19 cellular contexts compared by ENCODE assay signal in the genomic region with DNA sequence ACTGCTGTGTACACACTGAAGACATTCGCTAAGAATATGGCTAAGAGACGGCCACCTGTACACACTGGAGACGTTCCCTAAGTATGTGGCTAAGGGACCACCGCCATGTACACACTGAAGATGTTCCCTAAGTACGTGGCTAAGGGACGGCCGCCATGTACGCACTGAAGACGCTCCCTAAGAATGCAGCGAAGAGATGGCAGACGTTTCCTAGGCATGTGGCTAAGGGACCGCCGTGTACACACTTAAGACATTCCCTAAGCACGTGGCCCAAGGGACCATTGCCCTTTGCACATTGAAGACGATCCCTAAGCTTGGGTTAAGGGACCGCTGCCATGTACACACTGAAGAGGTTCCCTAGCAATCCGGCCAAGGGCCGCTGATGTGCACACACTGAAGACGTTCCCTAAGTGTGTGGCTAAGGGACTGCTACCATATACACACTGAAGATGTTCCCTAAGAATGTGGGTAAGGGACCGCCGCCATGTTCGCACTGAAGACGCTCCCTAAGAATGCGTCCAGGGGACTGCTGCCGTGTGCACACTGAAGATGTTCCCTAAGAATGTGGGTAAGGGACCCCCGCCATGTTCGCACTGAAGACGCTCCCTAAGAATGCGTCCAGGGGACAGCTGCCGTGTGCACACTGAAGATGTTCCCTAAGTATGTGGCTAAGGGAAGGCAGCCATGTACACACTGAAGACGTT. TPM values are rescaled to one million over a fixed set of nuclear protein-coding genes. Genes with fewer than 3 reads are reported as not detected.
DNase-seq lines count a peak whose midpoint lies in the region; ATAC-seq, FAIRE-seq and TF ChIP-seq lines count a peak whose summit lies in the region.
"Had no signal": no experiment of that assay in that cellular context is flagged by ENCODE, and none has a peak within 500 bp of the region (broad histone marks: within the 10 kb centered on the region; RNA-seq: fewer than 3 reads in every experiment).

No MANE protein-coding gene starts in this region.

- TF ChIP-seq CTCF in GM12878 (IDR thresholded peaks at IDR 0.05 in 2 of 3, conservative IDR thresholded peaks at IDR 0.05 in 1 of 3; ENCODE audit: control insufficient read depth in 2 of 3, extremely low read depth in 1 of 3, insufficient read depth in 1 of 3, low read depth in 3 of 3, low read length in 3 of 3) (no peak), esophagus squamous epithelium (IDR thresholded peaks at IDR 0.05) (no peak), lower leg skin (IDR thresholded peaks at IDR 0.05) (no peak)

- H4K20me1 ChIP-seq in GM12878 (ENCODE audit: control insufficient read depth, insufficient read depth) = no peaks in the 10 kb centered on the region

- no peak overlapping the region for H2BK5ac ChIP-seq in neuronal stem cell (ENCODE audit: low read length)

- BruUV-seq in GM12878 (replicated peaks; lab: Mats Ljungman, UMichigan) = no TSS peak

- 94% methylated on average over 31 of the region's 31 CpGs for WGBS in GM12878 (ENCODE audit: insufficient coverage, insufficient replicate concordance, low lambda C conversion rate, missing lambda C conversion rate)
- no CpG with 5 or more reads among the region's 31 CpGs for WGBS in neuronal stem cell (ENCODE audit: extremely low coverage in 2 of 2, insufficient read length in 2 of 2, insufficient replicate concordance in 1 of 2), 2 donors
- 61 to 90% methylated on average over 17 to 29 of the region's 31 CpGs for WGBS in esophagus squamous epithelium, 2 donors
- WGBS in lower leg skin, 2 donors = 85 to 88% methylated on average over 31 of the region's 31 CpGs

- POLR2A ChIA-PET in GM12878 (lab: Charles Lee) = no interaction called here

- CTCF ChIA-PET in GM12878 (lab: Yijun Ruan, JAX) = no interaction called here

- H3K4me1 ChIP-seq in GM12878 (ENCODE audit: control insufficient read depth, insufficient read depth, low read length) (no peaks in the 10 kb centered on the region), neuronal stem cell (ENCODE audit: control insufficient read depth in 2 of 2, insufficient read depth in 1 of 2, low read depth in 1 of 2, low read length in 2 of 2) (peaks cover 9 to 16% of the 10 kb centered on the region in 2 donors), esophagus squamous epithelium (peaks cover 0 to 6% (median 0%) of the 10 kb centered on the region in 3 donors)

- FAIRE-seq in GM12878 (lab: Jason Lieb, UNC) = no peak
- FAIRE-seq: GM19239 had no signal

- SMC1A ChIA-PET in GM12878 (lab: Charles Lee; ENCODE audit: uncharacterized antibody, unreplicated experiment) = no interaction called here

- H3K9me3 ChIP-seq in GM12878 (replicated peaks; ENCODE audit: control insufficient read depth, insufficient read depth, low read length) (no peaks in the 10 kb centered on the region), neuronal stem cell (replicated peaks in 1 of 2; ENCODE audit: control insufficient read depth in 2 of 2, insufficient read depth in 1 of 2, low read depth in 1 of 2, low read length in 2 of 2) (peaks cover 2 to 11% of the 10 kb centered on the region in 2 donors), esophagus squamous epithelium (no peaks in the 10 kb centered on the region)
- H3K9me3 ChIP-seq: body of pancreas, heart right ventricle had no signal

- H2AK5ac ChIP-seq in neuronal stem cell (ENCODE audit: low read depth, low read length) = peak overlapping the region; percentile 30

- H3K18ac ChIP-seq in neuronal stem cell (ENCODE audit: low read length) = peak overlapping the region; percentile 22

- H4K8ac ChIP-seq in neuronal stem cell (ENCODE audit: low read depth, low read length) = no peak overlapping the region

- H3K4ac ChIP-seq in neuronal stem cell (ENCODE audit: low read length) = no peak overlapping the region

- TF ChIP-seq POLR2A in GM12878 (IDR thresholded peaks at IDR 0.05; ENCODE audit: low read depth, low read length) = no peak
- TF ChIP-seq POLR2A in esophagus squamous epithelium (IDR thresholded peaks at IDR 0.05) = no peak
- TF ChIP-seq POLR2A in lower leg skin (IDR thresholded peaks at IDR 0.05) = no peak

- RAD21 ChIA-PET in GM12878 (lab: Charles Lee; ENCODE audit: unreplicated experiment) = no interaction called here

- ATAC-seq in GM12878 (no peak), HG02981 (IDR thresholded peaks at IDR 0.05; ENCODE audit: unreplicated experiment) (no peak), HG03469 (IDR thresholded peaks at IDR 0.05; ENCODE audit: unreplicated experiment) (no peak)
- ATAC-seq: activated CD8-positive, alpha-beta T cell treated with anti-CD3 and anti-CD28 coated beads, Interleukin-2, amount 10 ng/mL, durations not matched to agents 7 days and 5 days; body of pancreas had no signal

- H3K4me2 ChIP-seq in GM12878 (ENCODE audit: control insufficient read depth, insufficient read depth) = no peak overlapping the region
- no peak overlapping the region for H3K4me2 ChIP-seq in neuronal stem cell (ENCODE audit: insufficient read depth, low read length, poor library complexity, severe bottlenecking)

- TF ChIP-seq EP300 in GM12878 (IDR thresholded peaks at IDR 0.05; ENCODE audit: borderline replicate concordance in 1 of 2, control insufficient read depth in 1 of 2, low read depth in 2 of 2, low read length in 2 of 2) = no peak

- intact Hi-C loops in GM12878 (cut with micrococcal nuclease; ENCODE audit: unreplicated experiment) = no loop called here
- intact Hi-C loops in esophagus squamous epithelium (cut with DNase I) = no loop called here
- intact Hi-C loops in lower leg skin (cut with DNase I; ENCODE audit: low total_unique reads) = no loop called here

- no peak overlapping the region for H2BK12ac ChIP-seq in neuronal stem cell (ENCODE audit: low read length)

- H3K27ac ChIP-seq in GM12878 (ENCODE audit: control insufficient read depth, insufficient read depth) (no peak overlapping the region), neuronal stem cell (replicated peaks; ENCODE audit: low read length) (no peak overlapping the region), esophagus squamous epithelium (no peak overlapping the region)
- H3K27ac ChIP-seq: body of pancreas, coronary artery, heart right ventricle had no signal

- H3K36me3 ChIP-seq in GM12878 (ENCODE audit: control insufficient read depth in 2 of 2, insufficient read depth in 2 of 2, low read length in 1 of 2) = no peaks in the 10 kb centered on the region
- peaks cover 0 to 2% of the 10 kb centered on the region in 2 donors for H3K36me3 ChIP-seq in neuronal stem cell (replicated peaks in 1 of 2; ENCODE audit: control insufficient read depth in 2 of 2, insufficient read depth in 2 of 2, low read length in 2 of 2)
- H3K36me3 ChIP-seq in esophagus squamous epithelium = no peaks in the 10 kb centered on the region
- H3K36me3 ChIP-seq: heart right ventricle had no signal

- no peak overlapping the region for H2BK120ac ChIP-seq in neuronal stem cell (ENCODE audit: low read depth, low read length)

- H2AFZ ChIP-seq in GM12878 (ENCODE audit: control insufficient read depth, low read depth, low read length) = no peak overlapping the region
- no peak overlapping the region for H2AFZ ChIP-seq in neuronal stem cell (ENCODE audit: low read length)

- TF ChIP-seq RAD21 in GM12878 (IDR thresholded peaks at IDR 0.05; ENCODE audit: insufficient read depth, low read depth, low read length) = no peak

- H3K4me3 ChIP-seq in GM12878 = no peak overlapping the region
- no peak overlapping the region for H3K4me3 ChIP-seq in neuronal stem cell (ENCODE audit: low read length in 2 of 2)
- no peak overlapping the region for H3K4me3 ChIP-seq in esophagus squamous epithelium
- H3K4me3 ChIP-seq in lower leg skin (ENCODE audit: low read depth, poor library complexity, severe bottlenecking) = no peak overlapping the region
- H3K4me3 ChIP-seq: body of pancreas, coronary artery, heart right ventricle, lung had no signal

- H3K9ac ChIP-seq in GM12878 (ENCODE audit: control insufficient read depth, insufficient read depth, low read length) = no peak overlapping the region
- no peak overlapping the region for H3K9ac ChIP-seq in neuronal stem cell (ENCODE audit: low read depth, low read length, poor library complexity)

- peaks cover 4% of the 10 kb centered on the region for H3K79me1 ChIP-seq in neuronal stem cell (ENCODE audit: low read depth, low read length)

- peak; percentile 90 for DNase-seq in ELF-1 (ENCODE audit: low read depth, low spot score)
- peak; percentile 55 for DNase-seq in KBM-7
- no peak for DNase-seq in GM12878 (ENCODE audit: low read depth, low spot score)
- DNase-seq in neuronal stem cell (ENCODE audit: low spot score) = no peak
- no peak for DNase-seq in esophagus squamous epithelium (lab: John Stamatoyannopoulos, UW)
- DNase-seq in lower leg skin (ENCODE audit: low spot score in 2 of 2) = no peak
- DNase-seq: activated B cell treated with CpG ODN at 0.5 μM for 24 hours; activated CD8-positive, alpha-beta T cell treated with anti-CD3 and anti-CD28 coated beads, Interleukin-2, amount 10 ng/mL, durations not matched to agents 7 days and 5 days; activated T-cell treated with anti-CD3 and anti-CD28 coated beads, Interleukin-2, amount 50 U/mL, for 48 hours; body of pancreas; heart right ventricle; NCI-H1417 treated with DMSO at 0.1 percent for 48 hours; NCI-H2171; NCI-H69 had no signal

- peak overlapping the region; percentile 13 for H4K91ac ChIP-seq in neuronal stem cell (ENCODE audit: low read depth, low read length, poor library complexity)

- no peak overlapping the region for H3K23ac ChIP-seq in neuronal stem cell (ENCODE audit: low read depth, low read length, poor library complexity)

- no peaks in the 10 kb centered on the region for H3K27me3 ChIP-seq in GM12878 (replicated peaks in 1 of 2; ENCODE audit: control insufficient read depth in 2 of 2, insufficient read depth in 2 of 2, low read length in 1 of 2)
- H3K27me3 ChIP-seq in neuronal stem cell (ENCODE audit: control insufficient read depth in 3 of 3, insufficient read depth in 3 of 3, low read depth in 1 of 3, low read length in 3 of 3) = no peaks in the 10 kb centered on the region
- no peaks in the 10 kb centered on the region for H3K27me3 ChIP-seq in esophagus squamous epithelium
- H3K27me3 ChIP-seq: body of pancreas, heart right ventricle had no signal

- H3K79me2 ChIP-seq in GM12878 (ENCODE audit: control insufficient read depth, insufficient read depth, low read length) = no peaks in the 10 kb centered on the region

- H2BK15ac ChIP-seq in neuronal stem cell (ENCODE audit: low read length) = peak overlapping the region; percentile 84

- in situ Hi-C loops in KBM-7 (cut with MboI; ENCODE audit: low pct_unique_long_range_greater_than_20kb, low sequenced_read_pairs) (no loop called here), GM12878 (cut with MboI) (no loop called here)

- peak overlapping the region; percentile 5 for H3K14ac ChIP-seq in neuronal stem cell (ENCODE audit: low read length)

RNA-seq across cellular contexts. Expression of gene DHRSX, which starts 36.7 kb away (rescaled TPM):
- 47.4 and 74.2 TPM in 2 replicates for total RNA-seq in GM12878 (2013; cell fraction: nucleolus; rRNA removed)
- total RNA-seq in GM12878 (2014; rRNA removed) (17.6 and 20.7 TPM in 2 replicates), GM12878 (2014; rRNA removed; fragmentation: Illumina TruSeq; extraction: Trizol) (9.0 and 11.3 TPM in 2 replicates), GM12878 (2021) (22.4 and 22.9 TPM in 2 replicates), esophagus squamous epithelium (10 to 100 TPM in 1 of 4 donors, 1 to 10 TPM in 3; 4.1 to 12.2 (median 8.0) TPM), lower leg skin (10 to 100 TPM; 10.9 to 21.7 (median 16.2) TPM)
- polyA plus RNA-seq in GM12878 (2011; ENCODE audit: low read depth) = 9.9 TPM
- polyA plus RNA-seq in GM12878 (2011; rRNA removed) (20.8 and 22.0 TPM in 2 replicates), GM12878 (2014; fragmentation: Illumina TruSeq; extraction: Trizol) (12.4 and 12.9 TPM in 2 replicates), GM12878 (2014; fragmentation: Nextera tagmentation; extraction: Ambion mirVana) (1 to 10 TPM; 1.7 to 3.3 TPM), GM12878 (2014; rRNA removed) (15.5 and 18.9 TPM in 2 replicates), GM12878 (2016; fragmentation: Nextera tagmentation; extraction: Ambion mirVana) (10 to 100 TPM; 33.5 to 39.5 TPM)
- 38.0 and 38.2 TPM in 2 replicates for polyA plus RNA-seq in GM12878 (2011; cell fraction: cytosol; rRNA removed)
- 24.8 TPM in 2 replicates for polyA plus RNA-seq in GM12878 (2011; cell fraction: nucleus; rRNA removed)
- 22.3 and 28.7 TPM in 2 replicates for polyA plus RNA-seq in GM12878 (2012)
- polyA minus RNA-seq in GM12878 (2011; rRNA and poly(A)+ RNA removed) = 25.2 and 29.1 TPM in 2 replicates
- polyA minus RNA-seq in GM12878 (2011; cell fraction: cytosol; rRNA and poly(A)+ RNA removed) = 9.5 and 9.8 TPM in 2 replicates
- 11.2 and 17.8 TPM in 2 replicates for polyA minus RNA-seq in GM12878 (2011; cell fraction: nucleus; rRNA and poly(A)+ RNA removed)
- 24.5 TPM for polyA plus RNA-seq in neuronal stem cell (2013, experiment 1 of 2)
- polyA plus RNA-seq in neuronal stem cell (2013, experiment 2 of 2) = 24.6 TPM

RNA-seq across cellular contexts. Expression of gene ZBED1, which starts 36.7 kb away (rescaled TPM):
- 44.8 and 56.2 TPM in 2 replicates for total RNA-seq in GM12878 (2013; cell fraction: nucleolus; rRNA removed)
- total RNA-seq in GM12878 (2014; rRNA removed) (45.6 and 48.9 TPM in 2 replicates), GM12878 (2014; rRNA removed; fragmentation: Illumina TruSeq; extraction: Trizol) (33.9 and 40.0 TPM in 2 replicates), GM12878 (2021) (73.6 and 75.5 TPM in 2 replicates), esophagus squamous epithelium (10 to 100 TPM; 17.5 to 31.0 (median 25.5) TPM), lower leg skin (10 to 100 TPM; 42.4 to 76.4 (median 56.5) TPM)
- 11.5 TPM for polyA plus RNA-seq in GM12878 (2011; ENCODE audit: low read depth)
- polyA plus RNA-seq in GM12878 (2011; rRNA removed) (24.1 and 32.8 TPM in 2 replicates), GM12878 (2014; fragmentation: Illumina TruSeq; extraction: Trizol) (31.7 and 38.6 TPM in 2 replicates), GM12878 (2014; fragmentation: Nextera tagmentation; extraction: Ambion mirVana) (1 to 10 TPM; 1.9 to 4.8 TPM), GM12878 (2014; rRNA removed) (40.9 and 43.1 TPM in 2 replicates), GM12878 (2016; fragmentation: Nextera tagmentation; extraction: Ambion mirVana) (10 to 100 TPM; 47.6 to 48.3 TPM)
- polyA plus RNA-seq in GM12878 (2011; cell fraction: cytosol; rRNA removed) = 48.5 and 59.8 TPM in 2 replicates
- 14.8 and 27.3 TPM in 2 replicates for polyA plus RNA-seq in GM12878 (2011; cell fraction: nucleus; rRNA removed)
- 24.7 and 27.0 TPM in 2 replicates for polyA plus RNA-seq in GM12878 (2012)
- 36.8 and 71.4 TPM in 2 replicates for polyA minus RNA-seq in GM12878 (2011; rRNA and poly(A)+ RNA removed)
- polyA minus RNA-seq in GM12878 (2011; cell fraction: cytosol; rRNA and poly(A)+ RNA removed) = 37.2 and 39.3 TPM in 2 replicates
- polyA minus RNA-seq in GM12878 (2011; cell fraction: nucleus; rRNA and poly(A)+ RNA removed) = 9.6 and 22.6 TPM in 2 replicates
- polyA plus RNA-seq in neuronal stem cell (2013, experiment 1 of 2) = 19.2 TPM
- polyA plus RNA-seq in neuronal stem cell (2013, experiment 2 of 2) = 18.2 TPM

Comparison
In these comparisons a context has a peak if more than half of its experiments do, and no peak if none do; other contexts are left out.
1. DNase-seq: peak in ELF-1 (single experiment) and KBM-7 (single experiment); none in GM12878 (single experiment), neuronal stem cell (single experiment), esophagus squamous epithelium (single experiment) and lower leg skin (0 of 2).